20 cellular contexts compared by ENCODE assay signal in the genomic region with DNA sequence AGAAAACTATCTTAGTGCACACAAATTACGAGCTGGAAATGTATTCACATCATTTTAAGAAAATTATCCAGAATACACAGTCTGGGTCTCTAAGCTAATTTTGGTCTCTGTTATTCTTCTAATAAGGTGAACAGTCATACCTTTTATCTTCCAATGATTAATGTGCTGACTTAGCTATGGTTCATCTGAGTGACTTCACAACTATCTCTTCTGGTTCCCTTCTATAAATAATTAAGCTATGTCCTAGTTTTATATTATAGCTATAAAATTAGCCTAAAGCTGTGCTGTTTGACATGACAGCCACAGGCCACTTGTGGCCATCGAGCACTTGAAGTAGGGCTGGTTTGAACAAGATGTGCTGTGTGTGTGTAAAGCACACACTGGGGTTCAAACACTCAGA.
"Had no signal": no experiment of that assay in that cellular context is flagged by ENCODE, and none has a peak within 500 bp of the region (broad histone marks: within the 10 kb centered on the region; RNA-seq: fewer than 3 reads in every experiment).

No MANE protein-coding gene starts in this region.

- DNase-seq: cortex of kidney; dorsolateral prefrontal cortex; effector CD8-positive, alpha-beta T cell; gastrocnemius medialis; glutamatergic neuron; islet precursor cell; left lung; lower lobe of right lung; naive thymus-derived CD4-positive, alpha-beta T cell; posterior cingulate gyrus; right cardiac atrium; stimulated activated CD4-positive, alpha-beta T cell treated with anti-CD3 and anti-CD28 coated beads, Interleukin-2, amount 100 ng/mL, for 48 hours; tibial artery had no signal

- H3K27ac ChIP-seq: dorsolateral prefrontal cortex, gastrocnemius medialis, left lung, lower lobe of right lung, tibial artery had no signal

- ATAC-seq: esophagus mucosa; gastrocnemius medialis; left lung; lower lobe of right lung; naive thymus-derived CD4-positive, alpha-beta T cell; right cardiac atrium had no signal

- H3K4me2 ChIP-seq: smooth muscle cell had no signal

- H3K27me3 Mint-ChIP-seq: central memory CD8-positive, alpha-beta T cell; memory B cell; stimulated activated naive CD8-positive, alpha-beta T cell treated with anti-CD3 and anti-CD28 coated beads, Interleukin-15, Interleukin-2, amounts not matched to agents 100 ng/mL and 50 ng/mL, for 24 hours had no signal

- H3K4me3 ChIP-seq: dorsolateral prefrontal cortex, gastrocnemius medialis, left lung, lower lobe of right lung, smooth muscle cell, tibial artery had no signal

- H3K27ac Mint-ChIP-seq: memory B cell; naive thymus-derived CD4-positive, alpha-beta T cell; stimulated activated naive CD8-positive, alpha-beta T cell treated with anti-CD3 and anti-CD28 coated beads, Interleukin-15, Interleukin-2, amounts not matched to agents 100 ng/mL and 50 ng/mL, for 24 hours had no signal

- H3K36me3 Mint-ChIP-seq: memory B cell; naive thymus-derived CD4-positive, alpha-beta T cell had no signal

- H3K4me3 Mint-ChIP-seq: central memory CD8-positive, alpha-beta T cell; memory B cell; naive thymus-derived CD4-positive, alpha-beta T cell; neural crest cell; stimulated activated naive CD8-positive, alpha-beta T cell treated with anti-CD3 and anti-CD28 coated beads, Interleukin-15, Interleukin-2, amounts not matched to agents 100 ng/mL and 50 ng/mL, for 24 hours had no signal

- H3K9me3 Mint-ChIP-seq: central memory CD8-positive, alpha-beta T cell; memory B cell; naive thymus-derived CD4-positive, alpha-beta T cell; stimulated activated naive CD8-positive, alpha-beta T cell treated with anti-CD3 and anti-CD28 coated beads, Interleukin-15, Interleukin-2, amounts not matched to agents 100 ng/mL and 50 ng/mL, for 24 hours had no signal

- H3K36me3 ChIP-seq: gastrocnemius medialis, left lung, lower lobe of right lung, tibial artery had no signal

- H3K27me3 ChIP-seq: dorsolateral prefrontal cortex, gastrocnemius medialis, left lung, tibial artery had no signal

- H3K4me1 Mint-ChIP-seq: central memory CD8-positive, alpha-beta T cell; memory B cell; naive thymus-derived CD4-positive, alpha-beta T cell had no signal

- H3K9me3 ChIP-seq: gastrocnemius medialis, left lung, lower lobe of right lung, tibial artery had no signal

- H3K4me1 ChIP-seq: tibial artery had no signal

- FAIRE-seq: endometrium had no signal
